14 cellular contexts compared by ENCODE assay signal in the genomic region with DNA sequence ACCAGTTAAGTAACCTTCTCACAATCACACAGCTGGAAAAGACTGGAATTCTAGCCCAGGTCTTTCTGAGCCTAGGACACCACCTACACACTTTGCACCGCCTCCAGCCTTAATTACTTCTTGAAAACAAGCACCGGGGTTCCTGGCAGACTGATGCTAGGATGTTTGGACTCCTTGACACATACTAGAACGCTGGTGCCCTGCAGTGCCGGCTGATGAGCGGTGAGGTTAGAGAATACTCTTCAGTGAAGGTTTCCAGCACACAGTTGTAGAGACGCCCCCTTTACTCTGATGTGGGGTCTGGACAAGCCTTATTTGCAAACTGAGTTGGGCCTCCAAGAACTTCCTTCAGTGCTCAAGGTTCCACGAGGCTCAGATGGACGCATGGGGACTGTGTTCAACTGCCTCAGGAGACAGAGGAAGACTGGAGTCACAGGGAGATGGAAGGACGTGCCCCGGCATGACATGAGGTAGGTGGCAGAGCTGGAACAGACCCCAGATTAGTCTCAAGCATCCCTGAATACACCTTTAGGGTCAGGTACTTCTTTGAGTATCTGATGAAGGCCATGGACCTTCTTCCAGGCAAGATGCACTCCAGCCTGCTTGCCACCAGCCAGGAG.
"Had no signal": no experiment of that assay in that cellular context is flagged by ENCODE, and none has a peak within 500 bp of the region (broad histone marks: within the 10 kb centered on the region; RNA-seq: fewer than 3 reads in every experiment).

No MANE protein-coding gene starts in this region.

- H3K9me3 ChIP-seq: prostate gland, thoracic aorta had no signal

- ATAC-seq: left lobe of liver, right cardiac atrium had no signal

- H3K4me1 ChIP-seq: foreskin keratinocyte had no signal

- DNase-seq: activated CD4-positive, alpha-beta T cell treated with anti-CD3 and anti-CD28 coated beads, Interleukin-2, amount 10 ng/mL, durations not matched to agents 24 days and 14 days; endodermal cell; glutamatergic neuron; hippocampal formation; nephron progenitor cell; right cardiac atrium; T-helper 1 cell; T1000 had no signal

- H3K27ac Mint-ChIP-seq: activated CD4-positive, alpha-beta T cell treated with anti-CD3 and anti-CD28 coated beads, Interleukin-2, amount 10 ng/mL, durations not matched to agents 24 days and 14 days; activated naive CD8-positive, alpha-beta T cell; endodermal cell; nephron progenitor cell; stimulated activated naive CD8-positive, alpha-beta T cell treated with anti-CD3 and anti-CD28 coated beads, Interleukin-15, Interleukin-2, amounts not matched to agents 100 ng/mL and 50 ng/mL, for 24 hours had no signal

- H3K9me3 Mint-ChIP-seq: activated CD4-positive, alpha-beta T cell treated with anti-CD3 and anti-CD28 coated beads, Interleukin-2, amount 10 ng/mL, durations not matched to agents 24 days and 14 days; endodermal cell; nephron progenitor cell; stimulated activated naive CD8-positive, alpha-beta T cell treated with anti-CD3 and anti-CD28 coated beads, Interleukin-15, Interleukin-2, amounts not matched to agents 100 ng/mL and 50 ng/mL, for 24 hours had no signal

- H3K36me3 ChIP-seq: prostate gland, thoracic aorta had no signal

- H3K4me1 Mint-ChIP-seq: activated CD4-positive, alpha-beta T cell treated with anti-CD3 and anti-CD28 coated beads, Interleukin-2, amount 10 ng/mL, durations not matched to agents 24 days and 14 days had no signal

- H3K27me3 Mint-ChIP-seq: activated CD4-positive, alpha-beta T cell treated with anti-CD3 and anti-CD28 coated beads, Interleukin-2, amount 10 ng/mL, durations not matched to agents 24 days and 14 days; activated naive CD8-positive, alpha-beta T cell; stimulated activated naive CD8-positive, alpha-beta T cell treated with anti-CD3 and anti-CD28 coated beads, Interleukin-15, Interleukin-2, amounts not matched to agents 100 ng/mL and 50 ng/mL, for 24 hours had no signal

- H3K27ac ChIP-seq: foreskin keratinocyte, prostate gland, thoracic aorta had no signal

- H3K4me3 Mint-ChIP-seq: activated CD4-positive, alpha-beta T cell treated with anti-CD3 and anti-CD28 coated beads, Interleukin-2, amount 10 ng/mL, durations not matched to agents 24 days and 14 days; activated naive CD8-positive, alpha-beta T cell; endodermal cell; nephron progenitor cell; stimulated activated naive CD8-positive, alpha-beta T cell treated with anti-CD3 and anti-CD28 coated beads, Interleukin-15, Interleukin-2, amounts not matched to agents 100 ng/mL and 50 ng/mL, for 24 hours had no signal

- H3K36me3 Mint-ChIP-seq: activated naive CD8-positive, alpha-beta T cell had no signal

- H3K4me3 ChIP-seq: prostate gland, thoracic aorta had no signal
